16 cellular contexts compared by ENCODE assay signal in the genomic region with DNA sequence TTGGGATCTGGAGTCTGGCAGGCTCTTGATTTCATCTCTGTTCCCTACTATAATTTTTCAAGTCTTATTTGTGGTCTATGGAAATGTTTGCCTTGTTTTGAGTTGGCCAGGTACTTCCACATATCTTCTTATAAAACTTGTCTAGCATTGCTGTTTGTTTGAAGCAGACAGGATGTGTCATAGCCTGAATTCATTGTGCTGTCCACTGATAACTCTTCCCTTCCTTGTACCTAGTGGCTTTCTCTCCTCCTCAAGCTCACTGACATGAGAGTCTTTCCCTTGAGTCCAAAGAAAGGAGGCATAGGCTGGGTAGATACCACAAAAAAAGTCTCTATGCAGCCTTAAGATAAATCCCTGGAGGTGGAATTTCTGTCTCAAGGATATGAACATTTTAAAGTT.
"Had no signal": no experiment of that assay in that cellular context is flagged by ENCODE, and none has a peak within 500 bp of the region (broad histone marks: within the 10 kb centered on the region; RNA-seq: fewer than 3 reads in every experiment).

No MANE protein-coding gene starts in this region.

- H3K4me3 ChIP-seq: left ventricle myocardium inferior, psoas muscle, right lobe of liver, smooth muscle cell, transverse colon had no signal

- H3K27ac Mint-ChIP-seq: effector memory CD8-positive, alpha-beta T cell; nephron; T-cell had no signal

- H3K4me2 ChIP-seq: smooth muscle cell had no signal

- H3K36me3 ChIP-seq: left ventricle myocardium inferior, right lobe of liver, transverse colon had no signal

- ATAC-seq: activated CD4-positive, CD25-positive, alpha-beta regulatory T cell treated with anti-CD3 and anti-CD28 coated beads, Interleukin-2, amount 50 U/mL, for 24 hours; effector memory CD8-positive, alpha-beta T cell; psoas muscle; stimulated activated naive CD8-positive, alpha-beta T cell treated with anti-CD3 and anti-CD28 coated beads, Interleukin-15, Interleukin-2, amounts not matched to agents 100 U/mL and 50 U/mL, for 24 hours; T-cell had no signal

- H3K9me3 Mint-ChIP-seq: effector memory CD8-positive, alpha-beta T cell; T-cell had no signal

- H3K27ac ChIP-seq: psoas muscle, right lobe of liver, transverse colon had no signal

- H3K4me1 Mint-ChIP-seq: T-cell had no signal

- H3K9me3 ChIP-seq: left ventricle myocardium inferior, psoas muscle, right lobe of liver, transverse colon had no signal

- DNase-seq: activated CD4-positive, alpha-beta T cell treated with anti-CD3 and anti-CD28 coated beads, Interleukin-2, amount 50 U/mL, for 1 hour; activated CD8-positive, alpha-beta memory T cell treated with anti-CD3 and anti-CD28 coated beads for 24 hours; aorta; cerebellar nuclear complex; effector memory CD8-positive, alpha-beta T cell; islet precursor cell; left ventricle myocardium inferior; psoas muscle; right lobe of liver; stimulated activated naive CD8-positive, alpha-beta T cell treated with anti-CD3 and anti-CD28 coated beads, Interleukin-15, Interleukin-2, amounts not matched to agents 100 U/mL and 50 U/mL, for 24 hours; T-cell; T-helper 9 cell; transverse colon had no signal

- H3K27me3 ChIP-seq: right lobe of liver, transverse colon had no signal

- H3K4me3 Mint-ChIP-seq: effector memory CD8-positive, alpha-beta T cell; nephron; T-cell had no signal

- H3K36me3 Mint-ChIP-seq: T-cell had no signal
